Comparison of ENCODE assay signal across 8 cellular contexts in genomic region chr21:17612023-17612564, GRCh38. TPM values are rescaled to one million over a fixed set of nuclear protein-coding genes. Genes with fewer than 3 reads are reported as not detected.
DNase-seq lines count a peak whose midpoint lies in the region; FAIRE-seq and TF ChIP-seq lines count a peak whose summit lies in the region.

No MANE protein-coding gene starts in this region.

- H3K27me3 Mint-ChIP-seq in activated T-helper 2 cell treated with anti-CD3 and anti-CD28 coated beads, Interferon-gamma antibody, Interleukin-2, Interleukin-4, amounts not matched to agents 10 μg/mL and 5 μg/mL and 100 μg/mL, durations not matched to agents 14 hours and 24 hours and 36 hours (ENCODE audit: low read depth), result no peaks in the 10 kb centered on the region
- H3K27me3 Mint-ChIP-seq in glutamatergic neuron (ENCODE audit: unreplicated experiment) (peaks cover 12% of the 10 kb centered on the region), osteocyte (ENCODE audit: unreplicated experiment) (no peaks in the 10 kb centered on the region)

- H3K27ac ChIP-seq in uterus, result peak overlapping the region; percentile 91 to 96

- DNase-seq in GM06990 (ENCODE audit: extremely low read depth, insufficient read length) (peak; percentile 54), H54 (ENCODE audit: insufficient read length, low spot score) (peak; percentile 41), NCI-H1105 (lab: John Stamatoyannopoulos, UW) (peak; percentile 19), glutamatergic neuron (peak; percentile 35), osteocyte (ENCODE audit: extremely low spot score, unreplicated experiment) (no peak), uterus (peak; percentile 35 to 47), cortex of kidney (lab: John Stamatoyannopoulos, UW) (no peak)
- peak; percentile 17 for DNase-seq in activated T-helper 2 cell treated with anti-CD3 and anti-CD28 coated beads, Interferon-gamma antibody, Interleukin-2, Interleukin-4, amounts not matched to agents 10 μg/mL and 5 μg/mL and 100 μg/mL, durations not matched to agents 14 hours and 24 hours and 36 hours (ENCODE audit: low spot score)

- intact Hi-C loops in activated T-helper 2 cell treated with anti-CD3 and anti-CD28 coated beads, Interferon-gamma antibody, Interleukin-2, Interleukin-4, amounts not matched to agents 10 μg/mL and 5 μg/mL and 100 μg/mL, durations not matched to agents 14 hours and 24 hours and 36 hours (cut with micrococcal nuclease), result loop anchor here (5.0 kb wide), 2 partner anchors 100 to 1880 kb away; partner anchors contain the start of gene CXADR
- intact Hi-C loops in uterus (cut with DNase I; ENCODE audit: low total_unique reads), result no loop called here

- H3K4me1 ChIP-seq in uterus, result peaks cover 0 to 2% of the 10 kb centered on the region in 2 donors

- no peaks in the 10 kb centered on the region for H3K9me3 Mint-ChIP-seq in activated T-helper 2 cell treated with anti-CD3 and anti-CD28 coated beads, Interferon-gamma antibody, Interleukin-2, Interleukin-4, amounts not matched to agents 10 μg/mL and 5 μg/mL and 100 μg/mL, durations not matched to agents 14 hours and 24 hours and 36 hours
- peaks cover 4% of the 10 kb centered on the region for H3K9me3 Mint-ChIP-seq in glutamatergic neuron (ENCODE audit: unreplicated experiment)
- no peaks in the 10 kb centered on the region for H3K9me3 Mint-ChIP-seq in osteocyte (ENCODE audit: unreplicated experiment)

- TF ChIP-seq POLR2A in H54 (IDR thresholded peaks at IDR 0.05; ENCODE audit: low read depth, low read length) (no peak), uterus (IDR thresholded peaks at IDR 0.05) (no peak)

- peaks cover 47% of the 10 kb centered on the region for H3K36me3 Mint-ChIP-seq in activated T-helper 2 cell treated with anti-CD3 and anti-CD28 coated beads, Interferon-gamma antibody, Interleukin-2, Interleukin-4, amounts not matched to agents 10 μg/mL and 5 μg/mL and 100 μg/mL, durations not matched to agents 14 hours and 24 hours and 36 hours (ENCODE audit: low read depth)
- peaks cover 4% of the 10 kb centered on the region for H3K36me3 Mint-ChIP-seq in glutamatergic neuron (ENCODE audit: unreplicated experiment)
- peaks cover 12% of the 10 kb centered on the region for H3K36me3 Mint-ChIP-seq in osteocyte (ENCODE audit: unreplicated experiment)

- TF ChIP-seq CTCF in GM06990 (IDR thresholded peaks at IDR 0.05; ENCODE audit: insufficient read depth, low read length, poor library complexity, severe bottlenecking) (no peak), glutamatergic neuron (IDR thresholded peaks at IDR 0.05; ENCODE audit: partially characterized antibody, unreplicated experiment) (no peak), osteocyte (IDR thresholded peaks at IDR 0.05) (no peak), uterus (IDR thresholded peaks at IDR 0.05) (no peak)

- H3K9me3 ChIP-seq in uterus, result no peaks in the 10 kb centered on the region

- H3K4me3 Mint-ChIP-seq in activated T-helper 2 cell treated with anti-CD3 and anti-CD28 coated beads, Interferon-gamma antibody, Interleukin-2, Interleukin-4, amounts not matched to agents 10 μg/mL and 5 μg/mL and 100 μg/mL, durations not matched to agents 14 hours and 24 hours and 36 hours (ENCODE audit: low read depth), result peak overlapping the region; percentile 92
- H3K4me3 Mint-ChIP-seq in glutamatergic neuron (ENCODE audit: unreplicated experiment) (peak overlapping the region; percentile 95), osteocyte (ENCODE audit: unreplicated experiment) (peak overlapping the region; percentile 93)

- peaks cover 52% of the 10 kb centered on the region for H3K4me1 Mint-ChIP-seq in activated T-helper 2 cell treated with anti-CD3 and anti-CD28 coated beads, Interferon-gamma antibody, Interleukin-2, Interleukin-4, amounts not matched to agents 10 μg/mL and 5 μg/mL and 100 μg/mL, durations not matched to agents 14 hours and 24 hours and 36 hours (ENCODE audit: low read depth)
- peaks cover 4% of the 10 kb centered on the region for H3K4me1 Mint-ChIP-seq in glutamatergic neuron (ENCODE audit: low read depth, unreplicated experiment)
- peaks cover 25% of the 10 kb centered on the region for H3K4me1 Mint-ChIP-seq in osteocyte (ENCODE audit: unreplicated experiment)

- H3K4me3 ChIP-seq in GM06990 (replicated peaks; ENCODE audit: low read depth, low read length) (peak overlapping the region; percentile 90), uterus (peak overlapping the region; percentile 73 to 77)

- peak overlapping the region; percentile 96 for H3K27ac Mint-ChIP-seq in activated T-helper 2 cell treated with anti-CD3 and anti-CD28 coated beads, Interferon-gamma antibody, Interleukin-2, Interleukin-4, amounts not matched to agents 10 μg/mL and 5 μg/mL and 100 μg/mL, durations not matched to agents 14 hours and 24 hours and 36 hours
- H3K27ac Mint-ChIP-seq in glutamatergic neuron (ENCODE audit: unreplicated experiment), result peak overlapping the region; percentile 92
- peak overlapping the region; percentile 97 for H3K27ac Mint-ChIP-seq in osteocyte (ENCODE audit: unreplicated experiment)

- FAIRE-seq in H54 (lab: Jason Lieb, UNC), result no peak

- 0 out of 2 replicates have a peak, but pooled peaks cover 1% of the 10 kb centered on the region for H3K36me3 ChIP-seq in GM06990 (ENCODE audit: control insufficient read depth, insufficient read depth, low read length)
- no peaks in the 10 kb centered on the region for H3K36me3 ChIP-seq in uterus

- no peaks in the 10 kb centered on the region for H3K27me3 ChIP-seq in GM06990 (replicated peaks; ENCODE audit: control insufficient read depth, insufficient read depth, low read length)
- no peaks in the 10 kb centered on the region for H3K27me3 ChIP-seq in uterus

RNA-seq across cellular contexts. Expression of gene BTG3, which starts 0.6 kb away (rescaled TPM):
- total RNA-seq in activated T-helper 2 cell treated with anti-CD3 and anti-CD28 coated beads, Interferon-gamma antibody, Interleukin-2, Interleukin-4, amounts not matched to agents 10 μg/mL and 5 μg/mL and 100 μg/mL, durations not matched to agents 14 hours and 24 hours and 36 hours, result 58.3 and 58.9 TPM in 2 replicates
- total RNA-seq in glutamatergic neuron (ENCODE audit: unreplicated experiment), result 23.3 TPM
- total RNA-seq in osteocyte, result 21.1 and 21.5 TPM in 2 replicates
- 100 to 1,000 TPM in 1 of 4 donors, 10 to 100 TPM in 3; 32.8 to 160 (median 74.8) TPM for total RNA-seq in uterus

Comparison
In these comparisons a context has a peak if more than half of its experiments do, and no peak if none do; other contexts are left out.
1. DNase-seq: peak in GM06990 (single experiment), H54 (single experiment), NCI-H1105 (single experiment), activated T-helper 2 cell treated with anti-CD3 and anti-CD28 coated beads, Interferon-gamma antibody, Interleukin-2, Interleukin-4, amounts not matched to agents 10 μg/mL and 5 μg/mL and 100 μg/mL, durations not matched to agents 14 hours and 24 hours and 36 hours (single experiment), glutamatergic neuron (single experiment) and uterus (2 of 2); none in osteocyte (single experiment) and cortex of kidney (single experiment).
2. Peak in every context shown above with its lines, with median percentiles within 50 percentile points of each other: H3K27ac Mint-ChIP-seq and H3K4me3 Mint-ChIP-seq.